ENCODE assay signal across 2 cellular contexts in the genomic region with DNA sequence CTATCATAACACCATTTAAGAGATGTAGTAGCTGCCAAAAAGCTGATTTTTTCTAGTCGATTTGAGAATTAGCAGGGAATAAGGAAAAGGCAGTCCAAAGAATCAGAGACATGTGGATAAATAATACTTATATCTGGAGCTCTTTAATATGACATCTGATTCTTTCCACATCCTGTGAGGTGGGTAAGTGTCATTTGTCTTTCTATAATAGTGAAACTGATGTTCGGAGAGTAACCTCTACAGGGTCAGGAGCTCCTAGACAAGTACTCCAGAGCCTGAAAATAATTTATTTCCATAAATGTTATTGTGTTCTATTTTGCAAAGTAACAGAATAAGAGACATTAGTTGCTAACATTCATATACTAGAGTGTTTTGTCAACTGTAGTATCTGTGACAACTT.
TF ChIP-seq lines count a peak whose summit lies in the region.

No MANE protein-coding gene starts in this region.

TF ChIP-seq in SK-N-SH treated with all-trans-retinoic acid at 6 μM for 48 hours, 23 proteins besides CTCF, POLR2A, EP300 and RAD21 (continued from another document):
- TF ChIP-seq ZNF8 (CRISPR knock-in tag; IDR thresholded peaks at IDR 0.05) (no peak), SNAI2 (CRISPR knock-in tag; IDR thresholded peaks at IDR 0.05) (no peak), ZFP30 (CRISPR knock-in tag; IDR thresholded peaks at IDR 0.05) (no peak), ARNTL (CRISPR knock-in tag; IDR thresholded peaks at IDR 0.05; ENCODE audit: borderline replicate concordance, low read depth) (no peak), ZC3H10 (CRISPR knock-in tag; IDR thresholded peaks at IDR 0.05) (no peak), RARB (CRISPR knock-in tag; IDR thresholded peaks at IDR 0.05) (no peak), CSDC2 (CRISPR knock-in tag; IDR thresholded peaks at IDR 0.05) (no peak), TOX (CRISPR knock-in tag; IDR thresholded peaks at IDR 0.05; ENCODE audit: borderline replicate concordance) (no peak), BACH2 (CRISPR knock-in tag; IDR thresholded peaks at IDR 0.05; ENCODE audit: borderline replicate concordance) (no peak), ZFP3 (CRISPR knock-in tag; IDR thresholded peaks at IDR 0.05) (no peak), ZNF70 (CRISPR knock-in tag; IDR thresholded peaks at IDR 0.05) (no peak), OSR1 (CRISPR knock-in tag; IDR thresholded peaks at IDR 0.05) (no peak), PPARA (CRISPR knock-in tag; IDR thresholded peaks at IDR 0.05; ENCODE audit: borderline replicate concordance) (no peak)
- TF ChIP-seq, protein P1, sequence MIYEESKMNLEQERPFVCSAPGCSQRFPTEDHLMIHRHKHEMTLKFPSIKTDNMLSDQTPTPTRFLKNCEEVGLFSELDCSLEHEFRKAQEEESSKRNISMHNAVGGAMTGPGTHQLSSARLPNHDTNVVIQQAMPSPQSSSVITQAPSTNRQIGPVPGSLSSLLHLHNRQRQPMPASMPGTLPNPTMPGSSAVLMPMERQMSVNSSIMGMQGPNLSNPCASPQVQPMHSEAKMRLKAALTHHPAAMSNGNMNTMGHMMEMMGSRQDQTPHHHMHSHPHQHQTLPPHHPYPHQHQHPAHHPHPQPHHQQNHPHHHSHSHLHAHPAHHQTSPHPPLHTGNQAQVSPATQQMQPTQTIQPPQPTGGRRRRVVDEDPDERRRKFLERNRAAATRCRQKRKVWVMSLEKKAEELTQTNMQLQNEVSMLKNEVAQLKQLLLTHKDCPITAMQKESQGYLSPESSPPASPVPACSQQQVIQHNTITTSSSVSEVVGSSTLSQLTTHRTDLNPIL (CRISPR knock-in tag; IDR thresholded peaks at IDR 0.05; ENCODE audit: low read depth) = no peak
- TF ChIP-seq, protein P2, sequence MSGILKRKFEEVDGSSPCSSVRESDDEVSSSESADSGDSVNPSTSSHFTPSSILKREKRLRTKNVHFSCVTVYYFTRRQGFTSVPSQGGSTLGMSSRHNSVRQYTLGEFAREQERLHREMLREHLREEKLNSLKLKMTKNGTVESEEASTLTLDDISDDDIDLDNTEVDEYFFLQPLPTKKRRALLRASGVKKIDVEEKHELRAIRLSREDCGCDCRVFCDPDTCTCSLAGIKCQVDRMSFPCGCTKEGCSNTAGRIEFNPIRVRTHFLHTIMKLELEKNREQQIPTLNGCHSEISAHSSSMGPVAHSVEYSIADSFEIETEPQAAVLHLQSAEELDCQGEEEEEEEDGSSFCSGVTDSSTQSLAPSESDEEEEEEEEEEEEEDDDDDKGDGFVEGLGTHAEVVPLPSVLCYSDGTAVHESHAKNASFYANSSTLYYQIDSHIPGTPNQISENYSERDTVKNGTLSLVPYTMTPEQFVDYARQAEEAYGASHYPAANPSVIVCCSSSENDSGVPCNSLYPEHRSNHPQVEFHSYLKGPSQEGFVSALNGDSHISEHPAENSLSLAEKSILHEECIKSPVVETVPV (CRISPR knock-in tag; IDR thresholded peaks at IDR 0.05) = no peak
- TF ChIP-seq, protein P3, sequence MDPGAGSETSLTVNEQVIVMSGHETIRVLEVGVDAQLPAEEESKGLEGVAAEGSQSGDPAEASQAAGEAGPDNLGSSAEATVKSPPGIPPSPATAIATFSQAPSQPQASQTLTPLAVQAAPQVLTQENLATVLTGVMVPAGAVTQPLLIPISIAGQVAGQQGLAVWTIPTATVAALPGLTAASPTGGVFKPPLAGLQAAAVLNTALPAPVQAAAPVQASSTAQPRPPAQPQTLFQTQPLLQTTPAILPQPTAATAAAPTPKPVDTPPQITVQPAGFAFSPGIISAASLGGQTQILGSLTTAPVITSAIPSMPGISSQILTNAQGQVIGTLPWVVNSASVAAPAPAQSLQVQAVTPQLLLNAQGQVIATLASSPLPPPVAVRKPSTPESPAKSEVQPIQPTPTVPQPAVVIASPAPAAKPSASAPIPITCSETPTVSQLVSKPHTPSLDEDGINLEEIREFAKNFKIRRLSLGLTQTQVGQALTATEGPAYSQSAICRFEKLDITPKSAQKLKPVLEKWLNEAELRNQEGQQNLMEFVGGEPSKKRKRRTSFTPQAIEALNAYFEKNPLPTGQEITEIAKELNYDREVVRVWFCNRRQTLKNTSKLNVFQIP (CRISPR knock-in tag; IDR thresholded peaks at IDR 0.05; ENCODE audit: borderline replicate concordance, low read depth) = no peak
- TF ChIP-seq, protein P4, sequence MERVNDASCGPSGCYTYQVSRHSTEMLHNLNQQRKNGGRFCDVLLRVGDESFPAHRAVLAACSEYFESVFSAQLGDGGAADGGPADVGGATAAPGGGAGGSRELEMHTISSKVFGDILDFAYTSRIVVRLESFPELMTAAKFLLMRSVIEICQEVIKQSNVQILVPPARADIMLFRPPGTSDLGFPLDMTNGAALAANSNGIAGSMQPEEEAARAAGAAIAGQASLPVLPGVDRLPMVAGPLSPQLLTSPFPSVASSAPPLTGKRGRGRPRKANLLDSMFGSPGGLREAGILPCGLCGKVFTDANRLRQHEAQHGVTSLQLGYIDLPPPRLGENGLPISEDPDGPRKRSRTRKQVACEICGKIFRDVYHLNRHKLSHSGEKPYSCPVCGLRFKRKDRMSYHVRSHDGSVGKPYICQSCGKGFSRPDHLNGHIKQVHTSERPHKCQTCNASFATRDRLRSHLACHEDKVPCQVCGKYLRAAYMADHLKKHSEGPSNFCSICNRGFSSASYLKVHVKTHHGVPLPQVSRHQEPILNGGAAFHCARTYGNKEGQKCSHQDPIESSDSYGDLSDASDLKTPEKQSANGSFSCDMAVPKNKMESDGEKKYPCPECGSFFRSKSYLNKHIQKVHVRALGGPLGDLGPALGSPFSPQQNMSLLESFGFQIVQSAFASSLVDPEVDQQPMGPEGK (CRISPR knock-in tag; IDR thresholded peaks at IDR 0.05; ENCODE audit: borderline replicate concordance) = no peak

TF ChIP-seq in SK-N-SH, 30 proteins besides CTCF, POLR2A, EP300 and RAD21 (continued from another document):
- TF ChIP-seq NRF1 (IDR thresholded peaks at IDR 0.05; ENCODE audit: low read depth, low read length) (no peak), FOXM1 (IDR thresholded peaks at IDR 0.05; ENCODE audit: low read depth) (no peak), MEF2A (IDR thresholded peaks at IDR 0.05; ENCODE audit: borderline replicate concordance, low read depth) (no peak), MXI1 (IDR thresholded peaks at IDR 0.05; ENCODE audit: low read depth, low read length) (no peak), CHD2 (IDR thresholded peaks at IDR 0.05; ENCODE audit: low read length, partially characterized antibody) (no peak), NFIC (IDR thresholded peaks at IDR 0.05; ENCODE audit: borderline replicate concordance) (no peak), ELF1 (IDR thresholded peaks at IDR 0.05) (no peak), RXRA (IDR thresholded peaks at IDR 0.05; ENCODE audit: borderline replicate concordance, low read depth) (no peak), TCF12 (IDR thresholded peaks at IDR 0.05) (no peak), RCOR1 (IDR thresholded peaks at IDR 0.05; ENCODE audit: low read length) (no peak)
- TF ChIP-seq, protein P5, sequence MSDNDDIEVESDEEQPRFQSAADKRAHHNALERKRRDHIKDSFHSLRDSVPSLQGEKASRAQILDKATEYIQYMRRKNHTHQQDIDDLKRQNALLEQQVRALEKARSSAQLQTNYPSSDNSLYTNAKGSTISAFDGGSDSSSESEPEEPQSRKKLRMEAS (IDR thresholded peaks at IDR 0.05; ENCODE audit: low read depth) = no peak
- TF ChIP-seq, protein P6, sequence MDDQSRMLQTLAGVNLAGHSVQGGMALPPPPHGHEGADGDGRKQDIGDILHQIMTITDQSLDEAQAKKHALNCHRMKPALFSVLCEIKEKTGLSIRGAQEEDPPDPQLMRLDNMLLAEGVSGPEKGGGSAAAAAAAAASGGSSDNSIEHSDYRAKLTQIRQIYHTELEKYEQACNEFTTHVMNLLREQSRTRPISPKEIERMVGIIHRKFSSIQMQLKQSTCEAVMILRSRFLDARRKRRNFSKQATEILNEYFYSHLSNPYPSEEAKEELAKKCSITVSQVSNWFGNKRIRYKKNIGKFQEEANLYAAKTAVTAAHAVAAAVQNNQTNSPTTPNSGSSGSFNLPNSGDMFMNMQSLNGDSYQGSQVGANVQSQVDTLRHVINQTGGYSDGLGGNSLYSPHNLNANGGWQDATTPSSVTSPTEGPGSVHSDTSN (IDR thresholded peaks at IDR 0.05) = no peak
